Comparison of ENCODE assay signal across 1 cellular context in the genomic region with DNA sequence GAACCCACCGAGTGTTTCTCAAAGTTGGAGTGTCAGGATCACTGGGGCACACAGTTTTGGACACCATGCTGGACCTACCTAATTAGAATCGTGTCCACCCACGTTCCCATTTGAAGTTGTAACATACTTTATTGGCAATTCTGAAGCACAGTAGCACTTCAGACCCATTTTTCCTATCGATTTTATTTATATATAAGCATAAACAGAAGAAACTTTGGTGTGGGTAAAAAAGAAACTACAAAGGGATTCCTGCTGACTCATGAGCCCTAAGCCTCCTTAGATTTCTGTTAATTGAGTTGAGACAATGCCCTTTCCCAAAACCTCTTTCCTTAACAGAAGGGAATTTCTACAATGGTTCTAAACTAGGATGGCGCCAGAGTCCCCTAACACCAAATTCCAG.
TF ChIP-seq lines count a peak whose summit lies in the region.

No MANE protein-coding gene starts in this region.

TF ChIP-seq in HCT116, 20 proteins besides CTCF, POLR2A, EP300 and RAD21 (continued from another document):
- no peak for TF ChIP-seq REST (IDR thresholded peaks at IDR 0.05; ENCODE audit: low read depth)
- TF ChIP-seq FOSL1 (IDR thresholded peaks at IDR 0.05; ENCODE audit: low read depth) = peak; percentile 84
- TF ChIP-seq YY1 (IDR thresholded peaks at IDR 0.05; ENCODE audit: extremely low read depth, insufficient replicate concordance, low read depth, low read length) = no peak
- no peak for TF ChIP-seq ELF1 (IDR thresholded peaks at IDR 0.05; ENCODE audit: borderline replicate concordance, low read depth)
- peak; percentile 71; the same call in 1 of the 2 replicates for TF ChIP-seq CBX3 (IDR thresholded peaks at IDR 0.05; ENCODE audit: low read depth)
- TF ChIP-seq EGR1 (IDR thresholded peaks at IDR 0.05; ENCODE audit: low read depth) = peak; percentile 71
- TF ChIP-seq ATF3 (IDR thresholded peaks at IDR 0.05) = no peak
- peak; percentile 67 for TF ChIP-seq CEBPB (IDR thresholded peaks at IDR 0.05; ENCODE audit: low read depth)
- peak; percentile 51; the same call in 1 of the 2 replicates for TF ChIP-seq SRF (IDR thresholded peaks at IDR 0.05; ENCODE audit: low read depth)
- TF ChIP-seq EZH2phosphoT487 (IDR thresholded peaks at IDR 0.05; ENCODE audit: borderline replicate concordance) = no peak
- TF ChIP-seq SIN3A (IDR thresholded peaks at IDR 0.05; ENCODE audit: low read depth) = no peak
- no peak for TF ChIP-seq EZH2 (IDR thresholded peaks at IDR 0.05)
- TF ChIP-seq ZNF274 (IDR thresholded peaks at IDR 0.05; ENCODE audit: low read depth, low read length) = no peak
- peak; percentile 68 for TF ChIP-seq SP1 (IDR thresholded peaks at IDR 0.05; ENCODE audit: low read depth)
- peak; percentile 85 for TF ChIP-seq JUND (IDR thresholded peaks at IDR 0.05)
- TF ChIP-seq POLR2AphosphoS5 (IDR thresholded peaks at IDR 0.05; ENCODE audit: low read depth, low read length) = no peak
- TF ChIP-seq TCF7L2 (IDR thresholded peaks at IDR 0.05; ENCODE audit: borderline replicate concordance, extremely low read depth, insufficient read depth, insufficient read length) = peak; percentile 86
- 0 out of 2 replicates have a peak, but pooled peaks have one; percentile 28 for TF ChIP-seq MAX (IDR thresholded peaks at IDR 0.05)
